21 cellular contexts compared by ENCODE assay signal in the genomic region with DNA sequence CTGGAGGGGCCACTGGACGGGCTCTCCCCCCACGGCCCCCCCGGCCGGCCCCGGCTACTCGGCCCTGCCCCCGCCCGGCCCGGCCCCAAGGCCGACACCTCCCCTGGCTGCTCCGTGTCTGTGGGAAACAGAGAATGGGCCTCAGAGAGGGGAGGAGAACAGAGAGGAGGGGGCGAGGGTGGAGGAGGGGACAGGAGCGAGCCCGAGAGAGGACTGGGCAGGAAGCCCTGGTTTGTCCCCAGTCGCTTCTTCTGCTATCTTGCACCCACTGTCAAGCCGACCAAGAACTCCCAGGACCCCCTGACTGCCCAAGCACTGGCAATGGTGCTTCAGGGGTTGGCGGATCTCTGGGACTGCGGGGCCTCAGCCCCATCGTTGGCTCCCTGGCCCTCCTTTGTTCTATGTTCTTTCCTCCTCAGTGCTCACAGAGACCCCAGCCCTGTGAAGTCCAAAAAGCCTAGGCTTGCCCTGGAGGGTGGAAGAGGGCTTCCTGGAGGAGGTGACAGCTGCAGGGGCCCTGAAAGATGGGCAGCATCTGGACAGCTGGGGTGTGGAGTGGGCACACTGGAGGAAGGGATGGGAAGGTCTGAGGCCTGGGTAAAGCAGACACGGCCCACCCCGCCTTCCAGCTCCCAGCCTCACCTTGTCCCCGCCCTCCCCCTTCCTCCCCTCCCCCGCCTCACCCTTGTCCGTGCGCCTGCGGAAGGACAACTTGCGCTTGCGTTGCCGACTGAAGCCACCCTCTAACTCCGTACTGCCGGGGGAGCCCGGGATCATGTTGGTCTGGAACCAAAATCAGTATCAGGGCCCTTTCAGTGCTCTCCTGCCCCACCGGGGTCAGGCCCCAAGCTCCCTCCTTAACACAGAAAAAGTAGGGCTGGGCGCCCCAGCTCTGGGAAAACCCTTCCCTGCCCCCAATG. TPM values are rescaled to one million over a fixed set of nuclear protein-coding genes. Genes with fewer than 3 reads are reported as not detected.
DNase-seq lines count a peak whose midpoint lies in the region; ATAC-seq, FAIRE-seq and TF ChIP-seq lines count a peak whose summit lies in the region.
"Had no signal": no experiment of that assay in that cellular context is flagged by ENCODE, and none has a peak within 500 bp of the region (broad histone marks: within the 10 kb centered on the region; RNA-seq: fewer than 3 reads in every experiment).

No MANE protein-coding gene starts in this region.

- intact Hi-C loops in cardiac septum (cut with DNase I) (no loop called here), heart right ventricle (cut with DNase I) (no loop called here), endothelial cell of umbilical vein (cut with micrococcal nuclease) (no loop called here), upper lobe of right lung (cut with DNase I) (no loop called here)

- H3K4me3 ChIP-seq in heart right ventricle = no peak overlapping the region
- H3K4me3 ChIP-seq in endothelial cell of umbilical vein (replicated peaks in 1 of 3; ENCODE audit: insufficient read depth in 1 of 3, low read depth in 1 of 3, low read length in 3 of 3) = no peak overlapping the region
- no peak overlapping the region for H3K4me3 ChIP-seq in muscle layer of colon (ENCODE audit: low read depth in 1 of 2, low read length in 2 of 2)
- no peak overlapping the region for H3K4me3 ChIP-seq in upper lobe of right lung
- H3K4me3 ChIP-seq: breast epithelium, GM12878, HAP-1 had no signal

- H3K4me2 ChIP-seq in endothelial cell of umbilical vein (ENCODE audit: insufficient read depth, low read length) = no peak overlapping the region

- TF ChIP-seq CTCF in heart right ventricle (IDR thresholded peaks at IDR 0.05) = no peak
- no peak for TF ChIP-seq CTCF in endothelial cell of umbilical vein (IDR thresholded peaks at IDR 0.05; ENCODE audit: extremely low read depth in 1 of 2, insufficient read depth in 1 of 2, low read depth in 1 of 2, low read length in 2 of 2)
- no peak for TF ChIP-seq CTCF in upper lobe of right lung (IDR thresholded peaks at IDR 0.05)

- no peak for FAIRE-seq in endothelial cell of umbilical vein (lab: Jason Lieb, UNC)
- FAIRE-seq: GM12878, urothelium cell line had no signal

- no peak for TF ChIP-seq POLR2A in endothelial cell of umbilical vein (IDR thresholded peaks at IDR 0.05; ENCODE audit: low read depth, low read length)

- no peaks in the 10 kb centered on the region for H3K9me1 ChIP-seq in endothelial cell of umbilical vein (replicated peaks; ENCODE audit: control insufficient read depth, extremely low read depth, insufficient read depth, low read length)

- H3K9ac ChIP-seq in endothelial cell of umbilical vein (replicated peaks; ENCODE audit: extremely low read depth, insufficient read depth, low read length) = no peak overlapping the region
- no peak overlapping the region for H3K9ac ChIP-seq in muscle layer of colon (ENCODE audit: low read length)

- CTCF ChIA-PET in endothelial cell of umbilical vein (lab: Charles Lee) = interaction anchor here (2.0 kb wide), 1 partner anchor 38 kb away, joined by 6 read pairs; no protein-coding TSS in a partner anchor

- ATAC-seq in heart right ventricle (no peak), upper lobe of right lung (no peak), HG02885 (IDR thresholded peaks at IDR 0.05; ENCODE audit: poor library complexity, unreplicated experiment) (no peak)
- ATAC-seq: GM12878; stimulated activated naive B cell treated with anti-CD40 and anti-IgM and Interleukin-4, amounts not matched to agents 10 μg/mL and 1 μg/mL and 100 μg/mL, for 72 hours; T-cell had no signal

- H3K36me3 ChIP-seq in heart right ventricle (peaks cover 0 to 34% (median 0%) of the 10 kb centered on the region in 9 donors), endothelial cell of umbilical vein (ENCODE audit: control insufficient read depth in 2 of 2, extremely low read depth in 1 of 2, insufficient read depth in 2 of 2, low read length in 2 of 2) (no peaks in the 10 kb centered on the region), muscle layer of colon (ENCODE audit: insufficient read depth, low read length) (peaks cover 31% of the 10 kb centered on the region), upper lobe of right lung (no peaks in the 10 kb centered on the region)
- H3K36me3 ChIP-seq: breast epithelium, HAP-1 had no signal

- H3K27me3 ChIP-seq in heart right ventricle (peaks cover 0 to 32% (median 19%) of the 10 kb centered on the region in 7 donors), endothelial cell of umbilical vein (ENCODE audit: control insufficient read depth in 2 of 2, insufficient read depth in 2 of 2, low read length in 2 of 2) (peaks cover 7 to 13% of the 10 kb centered on the region in 2 experiments), muscle layer of colon (ENCODE audit: control insufficient read depth in 1 of 2, insufficient read depth in 2 of 2, low read length in 2 of 2) (no peaks in the 10 kb centered on the region), upper lobe of right lung (peaks cover 12% of the 10 kb centered on the region)

- POLR2A ChIA-PET in endothelial cell of umbilical vein (lab: Charles Lee) = no interaction called here

- no peak overlapping the region for H2AFZ ChIP-seq in endothelial cell of umbilical vein (ENCODE audit: low read depth, low read length)

- dilution Hi-C loops in endothelial cell of umbilical vein (cut with MboI; ENCODE audit: extremely low pct_ligation_motif_present, low sequenced_read_pairs) = no loop called here

- no peaks in the 10 kb centered on the region for H3K9me3 ChIP-seq in heart right ventricle
- H3K9me3 ChIP-seq in endothelial cell of umbilical vein (replicated peaks; ENCODE audit: control insufficient read depth, insufficient read depth, low read length) = no peaks in the 10 kb centered on the region
- no peaks in the 10 kb centered on the region for H3K9me3 ChIP-seq in muscle layer of colon (ENCODE audit: low read length)
- no peaks in the 10 kb centered on the region for H3K9me3 ChIP-seq in upper lobe of right lung
- H3K9me3 ChIP-seq: breast epithelium, HAP-1 had no signal

- no TSS peak for BruUV-seq in endothelial cell of umbilical vein (replicated peaks; lab: Mats Ljungman, UMichigan)

- DNase-seq in cardiac septum (ENCODE audit: low spot score) (peak; percentile 50), heart right ventricle (no peak), endothelial cell of umbilical vein (ENCODE audit: low read depth, low spot score) (no peak), upper lobe of right lung (peak; percentile 41), GM03348 (ENCODE audit: low spot score) (no peak), NCI-H1417 treated with DMSO at 0.1 percent for 48 hours (lab: John Stamatoyannopoulos, UW) (no peak)
- DNase-seq: COR-L47; effector CD4-positive, alpha-beta T cell; mesenchymal stem cell; NCI-H82; occipital lobe; stimulated activated naive B cell treated with anti-CD40 and anti-IgM and Interleukin-4, amounts not matched to agents 10 μg/mL and 1 μg/mL and 100 μg/mL, for 72 hours; T-cell had no signal

- H4K20me1 ChIP-seq in endothelial cell of umbilical vein (replicated peaks; ENCODE audit: control insufficient read depth, extremely low read depth, insufficient read depth, low read length) = no peaks in the 10 kb centered on the region

- H3K27ac ChIP-seq in heart right ventricle (peak overlapping the region in 2 of 10 donors; percentile 19 to 34), endothelial cell of umbilical vein (ENCODE audit: insufficient read depth, low read depth, low read length) (no peak overlapping the region), muscle layer of colon (ENCODE audit: low read depth, low read length) (peak overlapping the region; percentile 44), upper lobe of right lung (no peak overlapping the region)
- H3K27ac ChIP-seq: breast epithelium, VCaP had no signal

- H3K79me2 ChIP-seq in endothelial cell of umbilical vein (ENCODE audit: control insufficient read depth, insufficient read depth, low read length) = no peaks in the 10 kb centered on the region

- peaks cover 0 to 41% (median 13%) of the 10 kb centered on the region in 9 donors for H3K4me1 ChIP-seq in heart right ventricle
- no peaks in the 10 kb centered on the region for H3K4me1 ChIP-seq in endothelial cell of umbilical vein (ENCODE audit: control insufficient read depth, extremely low read depth, insufficient read depth, low read length)
- peaks cover 45% of the 10 kb centered on the region for H3K4me1 ChIP-seq in muscle layer of colon (ENCODE audit: insufficient read depth, low read length)
- no peaks in the 10 kb centered on the region for H3K4me1 ChIP-seq in upper lobe of right lung
- H3K4me1 ChIP-seq: breast epithelium, HAP-1 had no signal

- 39 to 59% methylated on average over 23 to 34 of the region's 34 CpGs for WGBS in heart right ventricle, 2 donors

TF ChIP-seq in endothelial cell of umbilical vein, 7 proteins besides CTCF, POLR2A, EP300 and RAD21:
- TF ChIP-seq JUN (IDR thresholded peaks at IDR 0.05; ENCODE audit: borderline replicate concordance, insufficient read depth, insufficient read length, low read depth) = no peak
- TF ChIP-seq EZH2 (IDR thresholded peaks at IDR 0.05; ENCODE audit: borderline replicate concordance, low read depth, low read length, severe bottlenecking) = peak; percentile 43

RNA-seq across cellular contexts. Expression of a gene that starts 30.1 kb away (rescaled TPM):
- total RNA-seq in cardiac septum = 61.9 TPM
- 100 to 1,000 TPM in 1 of 10 donors, 10 to 100 TPM in 9; 63.2 to 126 (median 78.4) TPM for total RNA-seq in heart right ventricle
- polyA plus RNA-seq in heart right ventricle = 10 to 100 TPM; 50.2 to 99.9 TPM
- 0.09 TPM in 1 of 2 replicates, not detected in the other for total RNA-seq in endothelial cell of umbilical vein
- polyA plus RNA-seq in endothelial cell of umbilical vein = 0.03 and 0.10 TPM in 2 replicates
- 0.06 TPM in 2 replicates for polyA plus RNA-seq in endothelial cell of umbilical vein (2011; cell fraction: cytosol; rRNA removed)
- 0.07 and 0.15 TPM in 2 replicates for polyA plus RNA-seq in endothelial cell of umbilical vein (2011; cell fraction: nucleus; rRNA removed)
- polyA plus RNA-seq in endothelial cell of umbilical vein (2012) = 0.08 and 0.14 TPM in 2 replicates
- 3.1 TPM in 2 replicates for polyA minus RNA-seq in endothelial cell of umbilical vein
- polyA minus RNA-seq in endothelial cell of umbilical vein (2011; cell fraction: cytosol; rRNA and poly(A)+ RNA removed) = not detected
- not detected in 2 replicates for polyA minus RNA-seq in endothelial cell of umbilical vein (2011; cell fraction: nucleus; rRNA and poly(A)+ RNA removed)
- 3.6 TPM for total RNA-seq in upper lobe of right lung
- total RNA-seq: RPMI7951 had no signal

RNA-seq across cellular contexts. Expression of a gene that starts 42.8 kb away (rescaled TPM):
- total RNA-seq in cardiac septum (26.5 TPM), heart right ventricle (10 to 100 TPM in 9 of 10 donors, 1 to 10 TPM in 1; 10.0 to 53.3 (median 13.3) TPM), endothelial cell of umbilical vein (51.4 and 82.8 TPM in 2 replicates), upper lobe of right lung (42.9 TPM)
- polyA plus RNA-seq in heart right ventricle (10 to 100 TPM; 11.1 to 25.5 TPM), endothelial cell of umbilical vein (95.1 and 120 TPM in 2 replicates)
- 35.6 and 46.0 TPM in 2 replicates for polyA plus RNA-seq in endothelial cell of umbilical vein (2011; cell fraction: cytosol; rRNA removed)
- polyA plus RNA-seq in endothelial cell of umbilical vein (2011; cell fraction: nucleus; rRNA removed) = 101 and 123 TPM in 2 replicates
- polyA plus RNA-seq in endothelial cell of umbilical vein (2012) = 59.2 and 81.5 TPM in 2 replicates
- polyA minus RNA-seq in endothelial cell of umbilical vein = 55.3 and 69.1 TPM in 2 replicates
- polyA minus RNA-seq in endothelial cell of umbilical vein (2011; cell fraction: cytosol; rRNA and poly(A)+ RNA removed) = not detected
- 40.8 and 66.5 TPM in 2 replicates for polyA minus RNA-seq in endothelial cell of umbilical vein (2011; cell fraction: nucleus; rRNA and poly(A)+ RNA removed)

Comparison
In these comparisons a context has a peak if more than half of its experiments do, and no peak if none do; other contexts are left out.
1. DNase-seq: peak in cardiac septum (single experiment) and upper lobe of right lung (single experiment); none in heart right ventricle (0 of 2), endothelial cell of umbilical vein (single experiment), GM03348 (single experiment) and NCI-H1417 treated with DMSO at 0.1 percent for 48 hours (single experiment).
2. RNA of a gene that starts 30.1 kb away (total RNA-seq): 63.2 to 126 TPM in heart right ventricle and 61.9 TPM in cardiac septum (single experiment); 3.6 TPM in upper lobe of right lung (single experiment) and 0.09 TPM in endothelial cell of umbilical vein; every median in the first group is over 10 times any median in the second.